Comparison of ENCODE assay signal across 1 cellular context in genomic region chr7:6589829-6590644, GRCh38.
TF ChIP-seq lines count a peak whose summit lies in the region.

INTS15 (plus strand) TSS chr7:6590021; CDS start chr7:6590284, 263 bp downstream.

TF ChIP-seq in GM12878, 131 proteins besides CTCF, POLR2A, EP300 and RAD21 (continued from another document):
- TF ChIP-seq CHD2 (IDR thresholded peaks at IDR 0.05; ENCODE audit: borderline replicate concordance, low read depth, low read length): no peak
- TF ChIP-seq FOXK2 (IDR thresholded peaks at IDR 0.05): no peak
- TF ChIP-seq, protein P1, sequence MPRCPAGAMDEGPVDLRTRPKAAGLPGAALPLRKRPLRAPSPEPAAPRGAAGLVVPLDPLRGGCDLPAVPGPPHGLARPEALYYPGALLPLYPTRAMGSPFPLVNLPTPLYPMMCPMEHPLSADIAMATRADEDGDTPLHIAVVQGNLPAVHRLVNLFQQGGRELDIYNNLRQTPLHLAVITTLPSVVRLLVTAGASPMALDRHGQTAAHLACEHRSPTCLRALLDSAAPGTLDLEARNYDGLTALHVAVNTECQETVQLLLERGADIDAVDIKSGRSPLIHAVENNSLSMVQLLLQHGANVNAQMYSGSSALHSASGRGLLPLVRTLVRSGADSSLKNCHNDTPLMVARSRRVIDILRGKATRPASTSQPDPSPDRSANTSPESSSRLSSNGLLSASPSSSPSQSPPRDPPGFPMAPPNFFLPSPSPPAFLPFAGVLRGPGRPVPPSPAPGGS (IDR thresholded peaks at IDR 0.05; ENCODE audit: borderline replicate concordance, insufficient read depth, low read depth, low read length, poor library complexity, severe bottlenecking): peak; percentile 6
- TF ChIP-seq USF2 (IDR thresholded peaks at IDR 0.05; ENCODE audit: borderline replicate concordance, low read depth, low read length): no peak
- no peak for TF ChIP-seq ATF7 (IDR thresholded peaks at IDR 0.05; ENCODE audit: low read depth)
- TF ChIP-seq RCOR1 (conservative IDR thresholded peaks at IDR 0.05; ENCODE audit: low read depth, low read length): no peak
- peak; percentile 88 for TF ChIP-seq ZNF217 (IDR thresholded peaks at IDR 0.05)
- no peak for TF ChIP-seq FOS (IDR thresholded peaks at IDR 0.05; ENCODE audit: borderline replicate concordance, extremely low read depth, insufficient read length)
- peak; percentile 77 for TF ChIP-seq ZSCAN29 (IDR thresholded peaks at IDR 0.05)
- no peak for TF ChIP-seq KDM1A (IDR thresholded peaks at IDR 0.05; ENCODE audit: borderline replicate concordance)
- TF ChIP-seq, protein P2, sequence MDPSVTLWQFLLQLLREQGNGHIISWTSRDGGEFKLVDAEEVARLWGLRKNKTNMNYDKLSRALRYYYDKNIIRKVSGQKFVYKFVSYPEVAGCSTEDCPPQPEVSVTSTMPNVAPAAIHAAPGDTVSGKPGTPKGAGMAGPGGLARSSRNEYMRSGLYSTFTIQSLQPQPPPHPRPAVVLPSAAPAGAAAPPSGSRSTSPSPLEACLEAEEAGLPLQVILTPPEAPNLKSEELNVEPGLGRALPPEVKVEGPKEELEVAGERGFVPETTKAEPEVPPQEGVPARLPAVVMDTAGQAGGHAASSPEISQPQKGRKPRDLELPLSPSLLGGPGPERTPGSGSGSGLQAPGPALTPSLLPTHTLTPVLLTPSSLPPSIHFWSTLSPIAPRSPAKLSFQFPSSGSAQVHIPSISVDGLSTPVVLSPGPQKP (IDR thresholded peaks at IDR 0.05; ENCODE audit: low read depth, low read length): no peak
- peak; percentile 94 for TF ChIP-seq DPF2 (IDR thresholded peaks at IDR 0.05)
- no peak for TF ChIP-seq NR2C2 (IDR thresholded peaks at IDR 0.05; ENCODE audit: borderline replicate concordance, control insufficient read depth, insufficient read length, low read depth)
